ENCODE assay signal across 8 cellular contexts in the genomic region with DNA sequence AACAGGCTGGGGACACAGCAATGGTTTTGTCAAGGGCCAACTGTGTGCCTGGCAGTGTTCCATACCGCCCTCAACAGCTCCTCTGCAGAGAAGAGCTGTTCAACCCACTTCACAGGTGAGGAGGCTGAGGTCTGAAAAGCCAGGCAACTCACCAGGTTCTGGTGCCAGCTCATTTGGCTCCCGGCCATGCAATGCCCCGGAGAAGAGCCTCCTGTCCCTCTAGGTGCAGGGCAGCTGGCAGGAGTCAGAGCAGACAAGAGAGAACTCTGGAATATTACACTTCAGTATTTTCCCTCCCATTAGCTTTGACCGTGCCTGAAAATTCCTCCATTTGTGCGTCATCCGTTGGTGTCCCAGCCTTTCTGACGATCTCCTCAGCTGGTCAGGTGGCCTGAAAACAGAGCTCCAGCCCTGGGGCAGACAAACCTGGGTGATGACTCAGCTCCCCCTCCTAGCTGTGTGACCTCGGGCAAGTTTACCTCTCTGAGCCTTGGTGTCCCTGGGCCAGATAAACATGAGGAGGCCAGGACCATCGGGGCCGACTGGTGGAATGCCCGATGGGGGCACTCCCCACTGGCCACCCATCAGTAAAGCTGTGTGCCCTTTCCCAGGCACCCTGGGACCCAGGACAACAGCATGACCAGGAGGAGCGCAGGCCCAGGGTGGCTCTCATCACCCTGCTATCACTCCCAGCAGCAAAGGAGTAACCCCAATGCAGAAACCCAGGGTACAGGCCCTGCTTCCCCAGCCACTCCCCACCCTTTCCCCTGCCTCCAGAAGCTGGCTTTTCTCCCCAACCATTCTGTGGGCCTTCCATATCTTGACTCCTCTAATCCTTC. TPM values are rescaled to one million over a fixed set of nuclear protein-coding genes. Genes with fewer than 3 reads are reported as not detected.
DNase-seq lines count a peak whose midpoint lies in the region; ATAC-seq, FAIRE-seq and TF ChIP-seq lines count a peak whose summit lies in the region.

No MANE protein-coding gene starts in this region.

- no peak overlapping the region for H2AFZ ChIP-seq in hepatocyte

- ATAC-seq in GM18870 (IDR thresholded peaks at IDR 0.05; ENCODE audit: unreplicated experiment), result no peak

- no peak for DNase-seq in A673 (ENCODE audit: low spot score)
- DNase-seq in HPDE6-E6E7 (ENCODE audit: extremely low spot score), result peak; percentile 87
- DNase-seq in activated naive CD8-positive, alpha-beta T cell treated with anti-CD3 and anti-CD28 coated beads for 36 hours, result no peak
- DNase-seq in hepatocyte (ENCODE audit: low spot score), result peak; percentile 79
- peak; percentile 79 for DNase-seq in spleen
- DNase-seq in KBM-7, result no peak
- no peak for DNase-seq in HTR-8/SVneo (ENCODE audit: insufficient read length, low spot score)

- peaks cover 6% of the 10 kb centered on the region for H3K9me3 ChIP-seq in A673 (ENCODE audit: low read depth, low read length, poor library complexity, severe bottlenecking)
- no peaks in the 10 kb centered on the region for H3K9me3 ChIP-seq in hepatocyte (ENCODE audit: low read depth)
- no peaks in the 10 kb centered on the region for H3K9me3 ChIP-seq in spleen

- no peaks in the 10 kb centered on the region for H3K27me3 Mint-ChIP-seq in activated naive CD8-positive, alpha-beta T cell treated with anti-CD3 and anti-CD28 coated beads for 36 hours

- BruUV-seq in A673 (replicated peaks; lab: Mats Ljungman, UMichigan), result no TSS peak

- H3K4me1 Mint-ChIP-seq in activated naive CD8-positive, alpha-beta T cell treated with anti-CD3 and anti-CD28 coated beads for 36 hours, result peaks cover 65% of the 10 kb centered on the region

- in situ Hi-C loops in KBM-7 (cut with MboI; ENCODE audit: low pct_unique_long_range_greater_than_20kb, low sequenced_read_pairs), result no loop called here

- peak overlapping the region; percentile 96 for H3K27ac Mint-ChIP-seq in activated naive CD8-positive, alpha-beta T cell treated with anti-CD3 and anti-CD28 coated beads for 36 hours

- no peaks in the 10 kb centered on the region for H3K9me3 Mint-ChIP-seq in activated naive CD8-positive, alpha-beta T cell treated with anti-CD3 and anti-CD28 coated beads for 36 hours

- CTCF ChIA-PET in A673 (lab: Charles Lee), result interaction anchor here (0.6 to 1.5 kb wide), 2 partner anchors 10 to 30 kb away, joined by 3 read pairs; a partner anchor contains a TSS

- POLR2A ChIA-PET in A673 (lab: Charles Lee; ENCODE audit: low non-redundant PET), result no interaction called here

- no peaks in the 10 kb centered on the region for H3K9me2 ChIP-seq in hepatocyte (replicated peaks; ENCODE audit: insufficient read depth)

- FAIRE-seq in HTR-8/SVneo (lab: Jason Lieb, UNC), result no peak

- H3K4me3 ChIP-seq in A673 (ENCODE audit: low read depth, low read length, poor library complexity, severe bottlenecking), result peak overlapping the region; percentile 65
- H3K4me3 ChIP-seq in hepatocyte, result peak overlapping the region; percentile 39
- H3K4me3 ChIP-seq in spleen, result peak overlapping the region in 2 of 8 donors; percentile 60 to 88

- no peaks in the 10 kb centered on the region for H3K36me3 ChIP-seq in A673 (ENCODE audit: insufficient read depth, low read length, poor library complexity, severe bottlenecking)
- H3K36me3 ChIP-seq in hepatocyte (replicated peaks; ENCODE audit: insufficient read depth, low read depth), result no peaks in the 10 kb centered on the region
- no peaks in the 10 kb centered on the region for H3K36me3 ChIP-seq in spleen

- H3K4me2 ChIP-seq in hepatocyte, result peak overlapping the region; percentile 89

- H3K27ac ChIP-seq in A673 (ENCODE audit: low read depth, low read length, poor library complexity, severe bottlenecking) (peak overlapping the region; percentile 88), hepatocyte (peak overlapping the region; percentile 92), spleen (peak overlapping the region; percentile 91 to 98 (median 96))

- no peaks in the 10 kb centered on the region for H4K20me1 ChIP-seq in hepatocyte (ENCODE audit: insufficient read depth, poor library complexity, severe bottlenecking)

- no peaks in the 10 kb centered on the region for H3K79me2 ChIP-seq in hepatocyte

- no peaks in the 10 kb centered on the region for H3K27me3 ChIP-seq in A673 (replicated peaks; ENCODE audit: insufficient read depth, low read depth, low read length, poor library complexity)
- no peaks in the 10 kb centered on the region for H3K27me3 ChIP-seq in hepatocyte
- H3K27me3 ChIP-seq in spleen (replicated peaks in 1 of 7), result no peaks in the 10 kb centered on the region

- peaks cover 10% of the 10 kb centered on the region for H3K36me3 Mint-ChIP-seq in activated naive CD8-positive, alpha-beta T cell treated with anti-CD3 and anti-CD28 coated beads for 36 hours

- TF ChIP-seq CTCF in A673 (conservative IDR thresholded peaks at IDR 0.05; ENCODE audit: low read depth, low read length) (no peak), hepatocyte (IDR thresholded peaks at IDR 0.05; ENCODE audit: poor library complexity) (no peak), spleen (IDR thresholded peaks at IDR 0.05 in 8 of 11, conservative IDR thresholded peaks at IDR 0.05 in 3 of 11) (no peak)

- TF ChIP-seq POLR2A in spleen (IDR thresholded peaks at IDR 0.05), result no peak

- 54% methylated on average over 12 of the region's 12 CpGs for WGBS in hepatocyte (ENCODE audit: low lambda C conversion rate, missing lambda C conversion rate)
- WGBS in spleen, 5 donors, result 60 to 78% (median 68%) methylated on average over 8 to 12 of the region's 12 CpGs

- intact Hi-C loops in A673 (cut with micrococcal nuclease; ENCODE audit: unreplicated experiment), result loop anchor here (5.0 kb wide), 1 partner anchor 120 kb away; no protein-coding TSS in a partner anchor
- intact Hi-C loops in spleen (cut with DNase I; ENCODE audit: low total_unique reads), result loop anchor here (2.0 kb wide), 2 partner anchors 31 to 119 kb away; no protein-coding TSS in a partner anchor

- peak overlapping the region; percentile 88 for H3K4me3 Mint-ChIP-seq in activated naive CD8-positive, alpha-beta T cell treated with anti-CD3 and anti-CD28 coated beads for 36 hours

- peaks cover 15% of the 10 kb centered on the region for H3K4me1 ChIP-seq in A673 (ENCODE audit: insufficient read depth, low read length, poor library complexity, severe bottlenecking)
- H3K4me1 ChIP-seq in hepatocyte (ENCODE audit: insufficient read depth), result peaks cover 35% of the 10 kb centered on the region
- peaks cover 23 to 85% (median 64%) of the 10 kb centered on the region in 6 donors for H3K4me1 ChIP-seq in spleen

RNA-seq across cellular contexts. Expression of a gene that starts 9.6 kb away (rescaled TPM):
- total RNA-seq in A673 (2021), result 6.3 and 8.6 TPM in 2 replicates
- 1 to 10 TPM; 2.7 to 3.2 TPM for total RNA-seq in activated naive CD8-positive, alpha-beta T cell treated with anti-CD3 and anti-CD28 coated beads for 36 hours
- total RNA-seq in hepatocyte, result 17.9 and 23.6 TPM in 2 replicates
- polyA plus RNA-seq in hepatocyte, result 29.7 and 39.1 TPM in 2 replicates
- 10 to 100 TPM in 1 of 7 donors, 1 to 10 TPM in 6; 5.3 to 10.3 (median 6.9) TPM for total RNA-seq in spleen
- 1 to 10 TPM; 7.7 to 8.9 (median 8.8) TPM for polyA plus RNA-seq in spleen

RNA-seq across cellular contexts. Expression of a gene that starts 14.6 kb away (rescaled TPM):
- total RNA-seq in A673 (2021) (not detected in 2 replicates), hepatocyte (1.3 and 2.8 TPM in 2 replicates), spleen (1 to 10 TPM in 3 of 7 donors, under 1 TPM in 4; 0.56 to 2.0 (median 0.95) TPM)
- 1 to 10 TPM; 7.1 to 7.4 TPM for total RNA-seq in activated naive CD8-positive, alpha-beta T cell treated with anti-CD3 and anti-CD28 coated beads for 36 hours
- polyA plus RNA-seq in hepatocyte (0.47 and 0.97 TPM in 2 replicates), spleen (1 to 10 TPM; 1.2 to 2.0 (median 1.5) TPM)

RNA-seq across cellular contexts. Expression of a gene that starts 46.4 kb away (rescaled TPM):
- total RNA-seq in A673 (2021) (4.0 and 5.8 TPM in 2 replicates), hepatocyte (4.7 and 10.5 TPM in 2 replicates), spleen (100 to 1,000 TPM; 270 to 493 (median 363) TPM)
- 100 to 1,000 TPM; 518 to 528 TPM for total RNA-seq in activated naive CD8-positive, alpha-beta T cell treated with anti-CD3 and anti-CD28 coated beads for 36 hours
- polyA plus RNA-seq in hepatocyte (9.9 and 11.3 TPM in 2 replicates), spleen (100 to 1,000 TPM; 389 to 421 (median 410) TPM)

RNA-seq across cellular contexts. Expression of a gene that starts 48.0 kb away (rescaled TPM):
- total RNA-seq in A673 (2021) (0.97 and 1.5 TPM in 2 replicates), hepatocyte (0.57 and 1.1 TPM in 2 replicates), spleen (10 to 100 TPM; 20.6 to 75.2 (median 51.5) TPM)
- 100 to 1,000 TPM; 148 to 149 TPM for total RNA-seq in activated naive CD8-positive, alpha-beta T cell treated with anti-CD3 and anti-CD28 coated beads for 36 hours
- polyA plus RNA-seq in hepatocyte (0.92 and 1.5 TPM in 2 replicates), spleen (1 to 10 TPM; 3.7 to 5.9 (median 3.9) TPM)

Comparison
In these comparisons a context has a peak if more than half of its experiments do, and no peak if none do; other contexts are left out.
1. DNase-seq: peak in HPDE6-E6E7 (single experiment), hepatocyte (single experiment) and spleen (single experiment); none in A673 (single experiment), activated naive CD8-positive, alpha-beta T cell treated with anti-CD3 and anti-CD28 coated beads for 36 hours (single experiment), KBM-7 (single experiment) and HTR-8/SVneo (single experiment).
2. RNA of a gene that starts 46.4 kb away (total RNA-seq): 518 to 528 TPM in activated naive CD8-positive, alpha-beta T cell treated with anti-CD3 and anti-CD28 coated beads for 36 hours and 270 to 493 TPM in spleen; 4.7 to 10.5 TPM in hepatocyte and 4.0 to 5.8 TPM in A673; every median in the first group is over 10 times any median in the second.
3. Peak in every context shown above with its lines, with median percentiles within 50 percentile points of each other: H3K27ac ChIP-seq.